In genomic region chr2:3780477-3781402, GRCh38 we compare ENCODE assay signal across 7 cellular contexts.
A peak's percentile ranks its signal among the peaks of the same experiment; 100 is the strongest.
DNase-seq lines count a peak whose midpoint lies in the region; ATAC-seq and TF ChIP-seq lines count a peak whose summit lies in the region.

No MANE protein-coding gene starts in this region.

- H3K27ac Mint-ChIP-seq in GM23338, result no peak overlapping the region

- no peaks in the 10 kb centered on the region for H3K27me3 Mint-ChIP-seq in GM23338 (ENCODE audit: insufficient read depth, low read depth, poor library complexity)

- no peak overlapping the region for H3K4me2 ChIP-seq in GM23338

- peaks cover 77% of the 10 kb centered on the region for H3K9me3 Mint-ChIP-seq in GM23338

- H3K36me3 Mint-ChIP-seq in GM23338 (ENCODE audit: low read depth), result no peaks in the 10 kb centered on the region; the same call in 2 of the 3 replicates

- no peaks in the 10 kb centered on the region for H3K4me1 ChIP-seq in GM23338 (ENCODE audit: insufficient read depth)
- H3K4me1 ChIP-seq in right atrium auricular region, result peaks cover 0 to 12% of the 10 kb centered on the region in 2 donors

- peak; percentile 90 for TF ChIP-seq CTCF in GM12872 (IDR thresholded peaks at IDR 0.05; ENCODE audit: insufficient read depth, low read depth, low read length)
- peak; percentile 74 to 81 for TF ChIP-seq CTCF in GM23338 (conservative IDR thresholded peaks at IDR 0.05; ENCODE audit: low read depth in 2 of 2)
- peak; percentile 40 to 72 for TF ChIP-seq CTCF in right atrium auricular region (IDR thresholded peaks at IDR 0.05)

- H3K4me3 ChIP-seq in GM23338 (no peak overlapping the region), right atrium auricular region (peak overlapping the region in 1 of 2 donors; percentile 8)

- no peaks in the 10 kb centered on the region for H3K79me2 ChIP-seq in GM23338 (replicated peaks; ENCODE audit: insufficient read depth)

- H3K4me1 Mint-ChIP-seq in GM23338, result peaks cover 5% of the 10 kb centered on the region

- H3K27ac ChIP-seq in GM23338 (ENCODE audit: low read depth), result no peak overlapping the region
- no peak overlapping the region for H3K27ac ChIP-seq in right atrium auricular region

- peak; percentile 91 for ATAC-seq in GM23338

- no peaks in the 10 kb centered on the region for H3K9me3 ChIP-seq in right atrium auricular region

- H3K9me2 ChIP-seq in GM23338 (ENCODE audit: insufficient read depth), result no peaks in the 10 kb centered on the region

- H3F3A ChIP-seq in GM23338 (replicated peaks; ENCODE audit: low read depth), result no peaks in the 10 kb centered on the region

- no peaks in the 10 kb centered on the region for H4K20me1 ChIP-seq in GM23338 (replicated peaks; ENCODE audit: insufficient read depth)

- no peaks in the 10 kb centered on the region for H3K27me3 ChIP-seq in GM23338 (ENCODE audit: insufficient read depth)
- no peaks in the 10 kb centered on the region for H3K27me3 ChIP-seq in right atrium auricular region

- H3K36me3 ChIP-seq in GM23338 (ENCODE audit: insufficient read depth), result no peaks in the 10 kb centered on the region
- H3K36me3 ChIP-seq in right atrium auricular region, result no peaks in the 10 kb centered on the region

- peak; percentile 76 for DNase-seq in GM23338 (ENCODE audit: low spot score)
- peak; percentile 69 to 79 for DNase-seq in Kasumi-1 (lab: John Stamatoyannopoulos, UW)
- peak; percentile 71 for DNase-seq in RPMI8226
- DNase-seq in activated naive CD4-positive, alpha-beta T cell treated with anti-CD3 and anti-CD28 coated beads, Interleukin-2, amount 50 U/mL, for 16 hours, result peak; percentile 56
- peak; percentile 64 for DNase-seq in right atrium auricular region (ENCODE audit: low spot score)
- peak; percentile 29 for DNase-seq in stimulated activated CD4-positive, alpha-beta T cell treated with anti-CD3 and anti-CD28 coated beads, Interleukin-12 subunit alpha, Interleukin-12 subunit beta, amount 100 ng/mL, for 4 hours

- H3K4me3 Mint-ChIP-seq in GM23338, result no peak overlapping the region

- H2AFZ ChIP-seq in GM23338, result peak overlapping the region; percentile 1; the same call in 1 of the 2 replicates

TF ChIP-seq in GM23338, 12 proteins besides CTCF, POLR2A, EP300 and RAD21:
- no peak for TF ChIP-seq EZH2phosphoT487 (IDR thresholded peaks at IDR 0.05; ENCODE audit: unreplicated experiment)
- no peak for TF ChIP-seq ETS1 (IDR thresholded peaks at IDR 0.05)
- no peak for TF ChIP-seq STAT1 (IDR thresholded peaks at IDR 0.05; ENCODE audit: unreplicated experiment)
- TF ChIP-seq JUNB (IDR thresholded peaks at IDR 0.05; ENCODE audit: unreplicated experiment), result no peak
- TF ChIP-seq POLR2AphosphoS5 (IDR thresholded peaks at IDR 0.05; ENCODE audit: low read depth), result no peak
- no peak for TF ChIP-seq ZNF462 (CRISPR knock-in tag; IDR thresholded peaks at IDR 0.05)
- no peak for TF ChIP-seq ZNF331 (CRISPR knock-in tag; IDR thresholded peaks at IDR 0.05; ENCODE audit: low read depth)
- no peak for TF ChIP-seq NANOG (IDR thresholded peaks at IDR 0.05; ENCODE audit: borderline replicate concordance)
- TF ChIP-seq ZNF114 (CRISPR knock-in tag; IDR thresholded peaks at IDR 0.05), result no peak
- TF ChIP-seq REST (IDR thresholded peaks at IDR 0.05; ENCODE audit: unreplicated experiment), result no peak
- no peak for TF ChIP-seq EZH2 (IDR thresholded peaks at IDR 0.05; ENCODE audit: low read depth, unreplicated experiment)
- no peak for TF ChIP-seq CREB1 (CRISPR knock-in tag; IDR thresholded peaks at IDR 0.05; ENCODE audit: low read depth)
